Comparison of ENCODE assay signal across 22 cellular contexts in genomic region chrX:123561439-123562215, GRCh38.
"Had no signal": no experiment of that assay in that cellular context is flagged by ENCODE, and none has a peak within 500 bp of the region (broad histone marks: within the 10 kb centered on the region; RNA-seq: fewer than 3 reads in every experiment).

No MANE protein-coding gene starts in this region.

- H3K27me3 ChIP-seq: esophagus muscularis mucosa, foreskin keratinocyte, gastroesophageal sphincter, heart left ventricle, hepatocyte, left lung had no signal

- H3K4me3 ChIP-seq: coronary artery, dorsolateral prefrontal cortex, esophagus muscularis mucosa, gastroesophageal sphincter, heart left ventricle, hepatocyte, left lung, lower lobe of right lung had no signal

- H3K4me1 ChIP-seq: esophagus muscularis mucosa, foreskin keratinocyte, gastroesophageal sphincter, heart left ventricle, left lung, lower lobe of right lung had no signal

- FAIRE-seq: colon, endothelial cell of umbilical vein, frontal cortex, keratinocyte had no signal

- H3K4me3 Mint-ChIP-seq: immature natural killer cell had no signal

- ATAC-seq: foreskin keratinocyte, gastroesophageal sphincter, heart left ventricle, left cardiac atrium, left lung, left ventricle myocardium superior, lower lobe of right lung had no signal

- H3K4me1 Mint-ChIP-seq: immature natural killer cell had no signal

- H3K79me2 ChIP-seq: hepatocyte had no signal

- H3K27ac ChIP-seq: coronary artery, dorsolateral prefrontal cortex, esophagus muscularis mucosa, foreskin keratinocyte, gastroesophageal sphincter, heart left ventricle, hepatocyte, left lung, lower lobe of right lung had no signal

- H3K9me3 Mint-ChIP-seq: immature natural killer cell had no signal

- H3K27ac Mint-ChIP-seq: immature natural killer cell had no signal

- H3K36me3 Mint-ChIP-seq: immature natural killer cell had no signal

- H3K4me2 ChIP-seq: hepatocyte had no signal

- H3K36me3 ChIP-seq: esophagus muscularis mucosa, gastroesophageal sphincter, heart left ventricle, left lung, lower lobe of right lung had no signal

- H3K9me3 ChIP-seq: esophagus muscularis mucosa, gastroesophageal sphincter, heart left ventricle, left lung, lower lobe of right lung had no signal

- H2AFZ ChIP-seq: hepatocyte had no signal

- DNase-seq: dermis blood vessel endothelial cell; dorsolateral prefrontal cortex; effector CD4-positive, alpha-beta T cell; effector memory CD4-positive, alpha-beta T cell; foreskin keratinocyte; heart left ventricle; hypothalamus; immature natural killer cell; left cardiac atrium; left lung; left ventricle myocardium superior; lower lobe of right lung; mesenchymal stem cell; midbrain had no signal
